ENCODE assay signal across 23 cellular contexts in genomic region chr20:49394264-49394663, GRCh38.
A peak's percentile ranks its signal among the peaks of the same experiment; 100 is the strongest.
DNase-seq lines count a peak whose midpoint lies in the region; ATAC-seq, FAIRE-seq and TF ChIP-seq lines count a peak whose summit lies in the region.
"Had no signal": no experiment of that assay in that cellular context is flagged by ENCODE, and none has a peak within 500 bp of the region (broad histone marks: within the 10 kb centered on the region; RNA-seq: fewer than 3 reads in every experiment).

No MANE protein-coding gene starts in this region.

- H3K4me3 ChIP-seq in gastroesophageal sphincter (no peak overlapping the region), stomach (no peak overlapping the region), kidney (ENCODE audit: low read length in 2 of 2) (no peak overlapping the region)
- H3K4me3 ChIP-seq: GM12878, left lung had no signal

- peak; percentile 66 for ATAC-seq in gastroesophageal sphincter
- no peak for ATAC-seq in naive thymus-derived CD8-positive, alpha-beta T cell
- ATAC-seq: activated CD8-positive, alpha-beta T cell treated with anti-CD3 and anti-CD28 coated beads for 36 hours; GM12878; left lung; PC-3 had no signal

- no peaks in the 10 kb centered on the region for H3K9me3 Mint-ChIP-seq in activated naive CD4-positive, alpha-beta T cell treated with anti-CD3 and anti-CD28 coated beads for 36 hours
- H3K9me3 Mint-ChIP-seq in naive thymus-derived CD8-positive, alpha-beta T cell, result no peaks in the 10 kb centered on the region
- H3K9me3 Mint-ChIP-seq: activated CD8-positive, alpha-beta T cell treated with anti-CD3 and anti-CD28 coated beads for 36 hours; CD4-positive, alpha-beta memory T cell had no signal

- H3K27me3 Mint-ChIP-seq in activated naive CD4-positive, alpha-beta T cell treated with anti-CD3 and anti-CD28 coated beads for 36 hours (ENCODE audit: low read depth), result peaks cover 9% of the 10 kb centered on the region
- H3K27me3 Mint-ChIP-seq in naive thymus-derived CD8-positive, alpha-beta T cell, result peaks cover 11 to 41% (median 24%) of the 10 kb centered on the region in 5 donors

- no peaks in the 10 kb centered on the region for H3K36me3 Mint-ChIP-seq in activated naive CD4-positive, alpha-beta T cell treated with anti-CD3 and anti-CD28 coated beads for 36 hours (ENCODE audit: low read depth)
- no peaks in the 10 kb centered on the region for H3K36me3 Mint-ChIP-seq in naive thymus-derived CD8-positive, alpha-beta T cell
- H3K36me3 Mint-ChIP-seq: CD4-positive, alpha-beta memory T cell had no signal

- no peak overlapping the region for H3K27ac Mint-ChIP-seq in activated naive CD4-positive, alpha-beta T cell treated with anti-CD3 and anti-CD28 coated beads for 36 hours
- no peak overlapping the region for H3K27ac Mint-ChIP-seq in naive thymus-derived CD8-positive, alpha-beta T cell
- H3K27ac Mint-ChIP-seq: activated CD8-positive, alpha-beta T cell treated with anti-CD3 and anti-CD28 coated beads for 36 hours; CD4-positive, alpha-beta memory T cell had no signal

- intact Hi-C loops in stomach (cut with DNase I; ENCODE audit: low total_unique reads) (no loop called here), kidney (cut with DNase I) (no loop called here)
- intact Hi-C loops in activated naive CD4-positive, alpha-beta T cell treated with anti-CD3 and anti-CD28 coated beads for 36 hours (cut with micrococcal nuclease), result no loop called here

- 35% methylated on average over 3 to 4 of the region's 4 CpGs for WGBS in gastroesophageal sphincter (ENCODE audit: low coverage in 1 of 2), 2 donors
- 52 to 73% (median 68%) methylated on average over 4 of the region's 4 CpGs for WGBS in stomach, 5 donors

- H3K4me1 ChIP-seq in gastroesophageal sphincter, result peaks cover 7 to 85% (median 12%) of the 10 kb centered on the region in 3 donors
- peaks cover 0 to 49% (median 18%) of the 10 kb centered on the region in 4 donors for H3K4me1 ChIP-seq in stomach
- no peaks in the 10 kb centered on the region for H3K4me1 ChIP-seq in kidney (ENCODE audit: control insufficient read depth in 1 of 2, insufficient read depth in 1 of 2, low read depth in 1 of 2, low read length in 2 of 2)
- H3K4me1 ChIP-seq: left lung had no signal

- no peak for TF ChIP-seq CTCF in gastroesophageal sphincter (IDR thresholded peaks at IDR 0.05)
- TF ChIP-seq CTCF in stomach (IDR thresholded peaks at IDR 0.05), result no peak
- no peak for TF ChIP-seq CTCF in kidney (IDR thresholded peaks at IDR 0.05; ENCODE audit: borderline replicate concordance, extremely low read depth, insufficient read depth)

- H3K4me1 Mint-ChIP-seq in activated naive CD4-positive, alpha-beta T cell treated with anti-CD3 and anti-CD28 coated beads for 36 hours (ENCODE audit: low read depth), result no peaks in the 10 kb centered on the region
- peaks cover 0 to 1% (median 0%) of the 10 kb centered on the region in 4 donors for H3K4me1 Mint-ChIP-seq in naive thymus-derived CD8-positive, alpha-beta T cell
- H3K4me1 Mint-ChIP-seq: CD4-positive, alpha-beta memory T cell had no signal

- H3K36me3 ChIP-seq in gastroesophageal sphincter (no peaks in the 10 kb centered on the region), stomach (no peaks in the 10 kb centered on the region), kidney (ENCODE audit: control insufficient read depth in 1 of 2, insufficient read depth in 2 of 2, low read length in 2 of 2) (no peaks in the 10 kb centered on the region)
- H3K36me3 ChIP-seq: left lung, thoracic aorta had no signal

- no peaks in the 10 kb centered on the region for H3K9me3 ChIP-seq in gastroesophageal sphincter
- H3K9me3 ChIP-seq in stomach, result no peaks in the 10 kb centered on the region
- H3K9me3 ChIP-seq in kidney (ENCODE audit: control insufficient read depth in 1 of 2, low read length in 2 of 2), result no peaks in the 10 kb centered on the region
- H3K9me3 ChIP-seq: left lung, thoracic aorta had no signal

- FAIRE-seq in kidney (lab: Jason Lieb, UNC), result no peak
- FAIRE-seq: GM12878, H1 had no signal

- no peaks in the 10 kb centered on the region for H3K27me3 ChIP-seq in gastroesophageal sphincter
- peaks cover 0 to 3% (median 0%) of the 10 kb centered on the region in 3 donors for H3K27me3 ChIP-seq in stomach

- no peak overlapping the region for H3K4me3 Mint-ChIP-seq in activated naive CD4-positive, alpha-beta T cell treated with anti-CD3 and anti-CD28 coated beads for 36 hours
- H3K4me3 Mint-ChIP-seq in naive thymus-derived CD8-positive, alpha-beta T cell, result no peak overlapping the region
- H3K4me3 Mint-ChIP-seq: activated CD8-positive, alpha-beta T cell treated with anti-CD3 and anti-CD28 coated beads for 36 hours; CD4-positive, alpha-beta memory T cell had no signal

- POLR2A ChIA-PET in naive thymus-derived CD8-positive, alpha-beta T cell (lab: Charles Lee), result no interaction called here

- no peak overlapping the region for H3K9ac ChIP-seq in kidney (ENCODE audit: low read length in 2 of 2)

- CTCF ChIA-PET in activated naive CD4-positive, alpha-beta T cell treated with anti-CD3 and anti-CD28 coated beads for 36 hours (lab: Charles Lee), result interaction anchor here (1.0 kb wide), 1 partner anchor 11 kb away, joined by 3 read pairs; no protein-coding TSS in a partner anchor

- H3K27ac ChIP-seq in gastroesophageal sphincter, result peak overlapping the region; percentile 89 to 92 (median 90)
- peak overlapping the region in 4 of 5 donors; percentile 16 to 86 (median 61) for H3K27ac ChIP-seq in stomach
- no peak overlapping the region for H3K27ac ChIP-seq in kidney (ENCODE audit: low read depth in 2 of 2, low read length in 2 of 2)
- H3K27ac ChIP-seq: left lung had no signal

- TF ChIP-seq POLR2A in gastroesophageal sphincter (IDR thresholded peaks at IDR 0.05), result no peak
- no peak for TF ChIP-seq POLR2A in stomach (IDR thresholded peaks at IDR 0.05)

- DNase-seq in EL (peak; percentile 55), RPMI7951 (ENCODE audit: low read depth) (peak; percentile 35), stomach (no peak), kidney (no peak)
- DNase-seq in stimulated activated CD4-positive, alpha-beta T cell treated with anti-CD3 and anti-CD28 coated beads, Interleukin-4, amount 100 ng/mL, for 4 hours, result no peak
- DNase-seq in activated naive CD4-positive, alpha-beta T cell treated with anti-CD3 and anti-CD28 coated beads for 36 hours, result no peak
- DNase-seq in naive thymus-derived CD8-positive, alpha-beta T cell, result no peak
- DNase-seq: activated CD8-positive, alpha-beta T cell treated with anti-CD3 and anti-CD28 coated beads for 36 hours; caudate nucleus; CD4-positive, alpha-beta memory T cell; erythroblast; KG1; left lung; MV-4-11; NCI-H1694; NCI-H82; PC-3; retina; stimulated activated CD4-positive, alpha-beta T cell treated with anti-CD3 and anti-CD28 coated beads, Interleukin-15, amount 100 ng/mL, for 24 hours had no signal

- TF ChIP-seq EP300 in gastroesophageal sphincter (IDR thresholded peaks at IDR 0.05) (no peak), stomach (IDR thresholded peaks at IDR 0.05) (no peak)

Comparison
In these comparisons a context has a peak if more than half of its experiments do, and no peak if none do; other contexts are left out.
1. DNase-seq: peak in EL (single experiment) and RPMI7951 (single experiment); none in stomach (single experiment), stimulated activated CD4-positive, alpha-beta T cell treated with anti-CD3 and anti-CD28 coated beads, Interleukin-4, amount 100 ng/mL, for 4 hours (0 of 2), activated naive CD4-positive, alpha-beta T cell treated with anti-CD3 and anti-CD28 coated beads for 36 hours (single experiment), kidney (single experiment) and naive thymus-derived CD8-positive, alpha-beta T cell (0 of 10).
2. H3K27ac ChIP-seq: peak in gastroesophageal sphincter (4 of 4) and stomach (4 of 5); none in kidney (0 of 2).